9 cellular contexts compared by ENCODE assay signal in the genomic region with DNA sequence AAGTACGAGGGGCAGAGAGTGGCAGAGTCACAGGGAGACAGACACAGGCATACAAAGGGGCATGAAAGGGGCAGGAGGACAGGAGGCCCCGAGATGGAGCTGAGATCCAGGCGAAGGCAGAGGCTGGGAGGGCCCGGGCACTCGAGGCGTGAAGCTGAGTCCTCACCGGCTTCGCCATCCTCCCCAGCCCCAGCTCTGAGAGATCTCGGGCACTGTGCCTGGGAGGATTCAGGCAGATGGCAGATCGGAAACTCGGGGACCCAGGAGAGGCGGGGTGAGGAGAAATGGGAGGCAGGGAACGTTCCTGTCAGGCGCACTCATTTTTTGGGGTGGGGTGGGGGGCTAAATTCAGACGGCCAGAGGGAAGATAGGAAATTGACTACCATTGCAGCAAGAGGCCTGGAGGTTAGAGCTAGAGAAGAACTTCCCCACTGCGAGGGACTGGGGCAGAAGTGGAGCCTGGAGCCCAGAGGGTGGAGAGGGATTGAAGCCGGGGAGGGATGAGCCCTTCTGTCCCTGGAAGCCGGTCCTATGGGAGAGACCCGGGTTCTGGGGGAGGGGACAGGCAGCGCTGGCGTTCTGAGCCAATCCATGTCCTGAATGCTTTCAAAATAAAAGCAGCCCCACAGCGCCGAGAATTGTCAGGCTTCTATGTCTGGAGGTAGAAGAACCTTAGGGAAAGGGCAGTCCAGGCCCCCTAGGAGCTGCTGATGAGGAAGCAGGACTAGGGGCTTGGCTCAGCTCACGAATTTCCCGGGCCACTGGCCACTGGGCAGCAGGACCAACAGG. TPM values are rescaled to one million over a fixed set of nuclear protein-coding genes. Genes with fewer than 3 reads are reported as not detected.
DNase-seq lines count a peak whose midpoint lies in the region; ATAC-seq and TF ChIP-seq lines count a peak whose summit lies in the region.
"Had no signal": no experiment of that assay in that cellular context is flagged by ENCODE, and none has a peak within 500 bp of the region (broad histone marks: within the 10 kb centered on the region; RNA-seq: fewer than 3 reads in every experiment).

No MANE protein-coding gene starts in this region.

- ATAC-seq in upper lobe of right lung (no peak), GM21390 (IDR thresholded peaks at IDR 0.05; ENCODE audit: unreplicated experiment) (no peak)

- H3K36me3 Mint-ChIP-seq in activated naive CD8-positive, alpha-beta T cell: no peaks in the 10 kb centered on the region
- H3K36me3 Mint-ChIP-seq in activated naive CD8-positive, alpha-beta T cell treated with anti-CD3 and anti-CD28 coated beads for 36 hours: no peaks in the 10 kb centered on the region

- H3K9me3 Mint-ChIP-seq in activated naive CD8-positive, alpha-beta T cell (ENCODE audit: low read depth): no peaks in the 10 kb centered on the region
- no peaks in the 10 kb centered on the region for H3K9me3 Mint-ChIP-seq in activated naive CD8-positive, alpha-beta T cell treated with anti-CD3 and anti-CD28 coated beads for 36 hours

- no peak for TF ChIP-seq CTCF in upper lobe of right lung (IDR thresholded peaks at IDR 0.05)

- H3K27ac ChIP-seq in upper lobe of right lung: no peak overlapping the region

- H3K4me1 Mint-ChIP-seq in activated naive CD8-positive, alpha-beta T cell (ENCODE audit: low read depth): peaks cover 14% of the 10 kb centered on the region
- no peaks in the 10 kb centered on the region for H3K4me1 Mint-ChIP-seq in activated naive CD8-positive, alpha-beta T cell treated with anti-CD3 and anti-CD28 coated beads for 36 hours

- H3K4me3 ChIP-seq in iPS-15b (ENCODE audit: low read depth, low read length) (peak overlapping the region; percentile 76), upper lobe of right lung (peak overlapping the region; percentile 39)

- H3K27me3 Mint-ChIP-seq in activated naive CD8-positive, alpha-beta T cell: peaks cover 44% of the 10 kb centered on the region
- peaks cover 78% of the 10 kb centered on the region for H3K27me3 Mint-ChIP-seq in activated naive CD8-positive, alpha-beta T cell treated with anti-CD3 and anti-CD28 coated beads for 36 hours

- no peak for DNase-seq in activated naive CD8-positive, alpha-beta T cell treated with anti-CD3 and anti-CD28 coated beads for 36 hours
- DNase-seq in SW480 (ENCODE audit: low spot score) (peak; percentile 42), upper lobe of right lung (no peak), NCI-H146 treated with DMSO at 0.1 percent for 48 hours (lab: John Stamatoyannopoulos, UW; ENCODE audit: unreplicated experiment) (no peak)
- no peak for DNase-seq in activated T-cell treated with anti-CD3 and anti-CD28 coated beads, Interleukin-2, amount 50 U/mL, for 48 hours

- intact Hi-C loops in upper lobe of right lung (cut with DNase I): no loop called here

- H3K4me1 ChIP-seq in iPS-15b (ENCODE audit: control insufficient read depth, insufficient read depth, low read length) (no peaks in the 10 kb centered on the region), upper lobe of right lung (peaks cover 6% of the 10 kb centered on the region)

- H3K27ac Mint-ChIP-seq in activated naive CD8-positive, alpha-beta T cell: no peak overlapping the region
- no peak overlapping the region for H3K27ac Mint-ChIP-seq in activated naive CD8-positive, alpha-beta T cell treated with anti-CD3 and anti-CD28 coated beads for 36 hours

- H3K4me3 Mint-ChIP-seq in activated naive CD8-positive, alpha-beta T cell: peak overlapping the region; percentile 47
- H3K4me3 Mint-ChIP-seq in activated naive CD8-positive, alpha-beta T cell treated with anti-CD3 and anti-CD28 coated beads for 36 hours: no peak overlapping the region

- no peak overlapping the region for H3K9ac ChIP-seq in iPS-15b (ENCODE audit: low read depth, low read length)

- H3K36me3 ChIP-seq in iPS-15b (ENCODE audit: control insufficient read depth, insufficient read depth, low read length) (no peaks in the 10 kb centered on the region), upper lobe of right lung (no peaks in the 10 kb centered on the region)

- peaks cover 63% of the 10 kb centered on the region for H3K27me3 ChIP-seq in iPS-15b (ENCODE audit: control insufficient read depth, insufficient read depth, low read length)
- peaks cover 38% of the 10 kb centered on the region for H3K27me3 ChIP-seq in upper lobe of right lung

- H3K9me3 ChIP-seq in iPS-15b (ENCODE audit: control insufficient read depth, insufficient read depth, low read length) (no peaks in the 10 kb centered on the region), upper lobe of right lung (no peaks in the 10 kb centered on the region)

RNA-seq across cellular contexts. Expression of a gene that starts 12.6 kb away (rescaled TPM):
- total RNA-seq in activated naive CD8-positive, alpha-beta T cell treated with anti-CD3 and anti-CD28 coated beads for 36 hours: not detected
- total RNA-seq in upper lobe of right lung: 4.6 TPM

RNA-seq across cellular contexts. Expression of a gene that starts 41.9 kb away (rescaled TPM):
- total RNA-seq in activated naive CD8-positive, alpha-beta T cell treated with anti-CD3 and anti-CD28 coated beads for 36 hours: not detected
- not detected for total RNA-seq in upper lobe of right lung
- total RNA-seq: skeletal muscle tissue had no signal

RNA-seq across cellular contexts. Expression of a gene that starts 44.6 kb away (rescaled TPM):
- 10 to 100 TPM; 26.2 to 27.0 TPM for total RNA-seq in activated naive CD8-positive, alpha-beta T cell treated with anti-CD3 and anti-CD28 coated beads for 36 hours
- total RNA-seq in upper lobe of right lung: 34.7 TPM
